ENCODE assay signal across 23 cellular contexts in the genomic region with DNA sequence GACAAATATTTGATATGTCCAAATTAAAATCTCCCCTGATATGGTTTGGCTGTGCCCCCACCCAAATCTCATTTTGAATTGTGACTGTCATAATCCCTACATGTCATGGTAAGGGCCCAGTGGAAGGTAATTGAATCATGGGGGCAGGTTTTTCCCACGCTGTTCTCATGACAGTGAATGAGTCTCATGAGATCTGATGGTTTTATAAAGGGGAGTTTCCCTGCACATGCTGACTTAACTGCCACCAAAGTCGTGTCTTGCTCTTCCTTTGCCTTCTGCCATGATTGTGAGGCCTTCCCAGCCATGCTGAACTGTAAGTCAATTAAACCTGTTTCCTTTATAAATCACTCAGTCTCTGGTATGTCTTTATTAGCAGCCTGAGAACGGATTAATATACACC.
"Had no signal": no experiment of that assay in that cellular context is flagged by ENCODE, and none has a peak within 500 bp of the region (broad histone marks: within the 10 kb centered on the region; RNA-seq: fewer than 3 reads in every experiment).

No MANE protein-coding gene starts in this region.

- H3K27me3 ChIP-seq: right atrium auricular region, thyroid gland had no signal

- H3K36me3 Mint-ChIP-seq: immature natural killer cell; natural killer cell treated with Interleukin-12 subunit alpha and Interleukin-12 subunit beta and Interleukin-15 and Interleukin-18, amount 100 ng/mL, for 72 hours had no signal

- H3K9me3 ChIP-seq: left ventricle myocardium inferior, lower lobe of right lung, prostate gland, right atrium auricular region, thyroid gland had no signal

- H3K4me1 Mint-ChIP-seq: immature natural killer cell; neural crest cell; stimulated activated naive CD8-positive, alpha-beta T cell treated with anti-CD3 and anti-CD28 coated beads, Interleukin-15, amount 100 ng/mL, for 72 hours had no signal

- H3K36me3 ChIP-seq: left ventricle myocardium inferior, lower lobe of right lung, prostate gland, right atrium auricular region, thyroid gland had no signal

- H3K4me3 Mint-ChIP-seq: immature natural killer cell; natural killer cell treated with Interleukin-12 subunit alpha and Interleukin-12 subunit beta and Interleukin-15 and Interleukin-18, amount 100 ng/mL, for 72 hours; neural crest cell; stimulated activated naive CD8-positive, alpha-beta T cell treated with anti-CD3 and anti-CD28 coated beads, Interleukin-15, amount 100 ng/mL, for 72 hours had no signal

- ATAC-seq: left colon; lower lobe of right lung; natural killer cell treated with Interleukin-12 subunit alpha and Interleukin-12 subunit beta and Interleukin-15 and Interleukin-18, amount 100 ng/mL, for 72 hours; sciatic nerve; stimulated activated naive CD8-positive, alpha-beta T cell treated with anti-CD3 and anti-CD28 coated beads, Interleukin-15, amount 100 ng/mL, for 72 hours had no signal

- H3K9me3 Mint-ChIP-seq: natural killer cell treated with Interleukin-12 subunit alpha and Interleukin-12 subunit beta and Interleukin-15 and Interleukin-18, amount 100 ng/mL, for 72 hours; neural crest cell had no signal

- H3K27ac Mint-ChIP-seq: immature natural killer cell; natural killer cell treated with Interleukin-12 subunit alpha and Interleukin-12 subunit beta and Interleukin-15 and Interleukin-18, amount 100 ng/mL, for 72 hours; stimulated activated naive CD8-positive, alpha-beta T cell treated with anti-CD3 and anti-CD28 coated beads, Interleukin-15, amount 100 ng/mL, for 72 hours had no signal

- H3K4me1 ChIP-seq: left ventricle myocardium inferior, lower lobe of right lung, prostate gland, right atrium auricular region, thyroid gland had no signal

- H3K4me3 ChIP-seq: dorsolateral prefrontal cortex, left ventricle myocardium inferior, lower lobe of right lung, prostate gland, right atrium auricular region, smooth muscle cell, thyroid gland had no signal

- DNase-seq: dorsolateral prefrontal cortex; effector CD4-positive, alpha-beta T cell; hypothalamus; immature natural killer cell; islet precursor cell; kidney glomerular epithelial cell; left colon; left ventricle myocardium inferior; lower lobe of right lung; stimulated activated CD4-positive, alpha-beta T cell treated with anti-CD3 and anti-CD28 coated beads, Interleukin-12 subunit alpha, Interleukin-12 subunit beta, amount 100 ng/mL, for 4 hours; stimulated activated CD4-positive, alpha-beta T cell treated with anti-CD3 and anti-CD28 coated beads, Interleukin-1b, Interleukin-23, amount 100 ng/mL, for 48 hours; stimulated activated CD4-positive, alpha-beta T cell treated with anti-CD3 and anti-CD28 coated beads, Interleukin-4, amount 100 ng/mL, for 1 hour; stimulated activated CD8-positive, alpha-beta memory T cell treated with anti-CD3 and anti-CD28 coated beads, Interleukin-4, amount 100 ng/mL, for 48 hours; stimulated activated naive CD4-positive, alpha-beta T cell; stimulated activated naive CD8-positive, alpha-beta T cell treated with anti-CD3 and anti-CD28 coated beads, Interleukin-15, amount 100 ng/mL, for 72 hours; thyroid gland; trophoblast cell had no signal

- H3K27ac ChIP-seq: dorsolateral prefrontal cortex, left ventricle myocardium inferior, lower lobe of right lung, prostate gland, right atrium auricular region, thyroid gland had no signal
